In genomic region chr13:42108217-42108616, GRCh38 we compare ENCODE assay signal across 24 cellular contexts.
"Had no signal": no experiment of that assay in that cellular context is flagged by ENCODE, and none has a peak within 500 bp of the region (broad histone marks: within the 10 kb centered on the region; RNA-seq: fewer than 3 reads in every experiment).

No MANE protein-coding gene starts in this region.

- ATAC-seq: mucosa of descending colon; naive thymus-derived CD4-positive, alpha-beta T cell; natural killer cell treated with Interleukin-12 subunit alpha and Interleukin-12 subunit beta and Interleukin-15 and Interleukin-18, amount 100 ng/mL, for 72 hours; right lobe of liver; stimulated activated memory B cell treated with anti-CD40 and anti-IgM and Interleukin-4, amounts not matched to agents 10 μg/mL and 1 μg/mL and 100 μg/mL, for 72 hours; stimulated activated naive CD8-positive, alpha-beta T cell treated with anti-CD3 and anti-CD28 coated beads, Interleukin-15, Interleukin-2, amounts not matched to agents 100 U/mL and 50 U/mL, for 24 hours; upper lobe of right lung had no signal

- H3K36me3 Mint-ChIP-seq: natural killer cell treated with Interleukin-12 subunit alpha and Interleukin-12 subunit beta and Interleukin-15 and Interleukin-18, amount 100 ng/mL, for 72 hours; stimulated activated memory B cell treated with anti-CD40 and anti-IgM and Interleukin-4, amounts not matched to agents 10 μg/mL and 1 μg/mL and 100 μg/mL, for 72 hours had no signal

- H3K4me1 ChIP-seq: right lobe of liver, testis, thyroid gland, transverse colon had no signal

- H3K36me3 ChIP-seq: left ventricle myocardium inferior, ovary, right atrium auricular region, right lobe of liver, stomach, thyroid gland, transverse colon, upper lobe of right lung had no signal

- H3K27ac ChIP-seq: left ventricle myocardium inferior, ovary, right atrium auricular region, right lobe of liver, stomach, testis, thyroid gland, transverse colon, upper lobe of right lung had no signal

- H3K9me3 ChIP-seq: mucosa of descending colon, ovary, right lobe of liver, testis, thyroid gland, transverse colon, upper lobe of right lung had no signal

- H3K27me3 Mint-ChIP-seq: naive thymus-derived CD4-positive, alpha-beta T cell; progenitor cell of endocrine pancreas; stimulated activated memory B cell treated with anti-CD40 and anti-IgM and Interleukin-4, amounts not matched to agents 10 μg/mL and 1 μg/mL and 100 μg/mL, for 72 hours had no signal

- H3K4me3 Mint-ChIP-seq: naive thymus-derived CD4-positive, alpha-beta T cell; natural killer cell treated with Interleukin-12 subunit alpha and Interleukin-12 subunit beta and Interleukin-15 and Interleukin-18, amount 100 ng/mL, for 72 hours; stimulated activated memory B cell treated with anti-CD40 and anti-IgM and Interleukin-4, amounts not matched to agents 10 μg/mL and 1 μg/mL and 100 μg/mL, for 72 hours had no signal

- DNase-seq: islet precursor cell; left ventricle myocardium inferior; midbrain; mucosa of descending colon; naive thymus-derived CD4-positive, alpha-beta T cell; ovary; right lobe of liver; stimulated activated CD4-positive, alpha-beta T cell treated with anti-CD3 and anti-CD28 coated beads, Interleukin-1b, Interleukin-23, amount 100 ng/mL, for 48 hours; stimulated activated CD4-positive, alpha-beta T cell treated with anti-CD3 and anti-CD28 coated beads, Interleukin-2, amount 100 ng/mL, for 48 hours; stimulated activated CD4-positive, alpha-beta T cell treated with anti-CD3 and anti-CD28 coated beads, Interleukin-4, amount 100 ng/mL, for 4 hours; stimulated activated CD8-positive, alpha-beta memory T cell treated with anti-CD3 and anti-CD28 coated beads, Interleukin-4, amount 100 ng/mL, for 48 hours; stimulated activated naive CD8-positive, alpha-beta T cell treated with anti-CD3 and anti-CD28 coated beads, Interleukin-15, Interleukin-2, amounts not matched to agents 100 U/mL and 50 U/mL, for 24 hours; stomach; testis; thyroid gland; transverse colon; upper lobe of right lung had no signal

- FAIRE-seq: urothelium cell line had no signal

- H3K27ac Mint-ChIP-seq: natural killer cell treated with Interleukin-12 subunit alpha and Interleukin-12 subunit beta and Interleukin-15 and Interleukin-18, amount 100 ng/mL, for 72 hours; progenitor cell of endocrine pancreas; stimulated activated memory B cell treated with anti-CD40 and anti-IgM and Interleukin-4, amounts not matched to agents 10 μg/mL and 1 μg/mL and 100 μg/mL, for 72 hours had no signal

- H3K27me3 ChIP-seq: ovary, right atrium auricular region, right lobe of liver, stomach, testis, thyroid gland, transverse colon, upper lobe of right lung had no signal

- H3K4me3 ChIP-seq: left ventricle myocardium inferior, lung, mucosa of descending colon, ovary, right atrium auricular region, right lobe of liver, smooth muscle cell, stomach, testis, thyroid gland, transverse colon, upper lobe of right lung had no signal

- H3K4me2 ChIP-seq: smooth muscle cell had no signal
